9 cellular contexts compared by ENCODE assay signal in the genomic region with DNA sequence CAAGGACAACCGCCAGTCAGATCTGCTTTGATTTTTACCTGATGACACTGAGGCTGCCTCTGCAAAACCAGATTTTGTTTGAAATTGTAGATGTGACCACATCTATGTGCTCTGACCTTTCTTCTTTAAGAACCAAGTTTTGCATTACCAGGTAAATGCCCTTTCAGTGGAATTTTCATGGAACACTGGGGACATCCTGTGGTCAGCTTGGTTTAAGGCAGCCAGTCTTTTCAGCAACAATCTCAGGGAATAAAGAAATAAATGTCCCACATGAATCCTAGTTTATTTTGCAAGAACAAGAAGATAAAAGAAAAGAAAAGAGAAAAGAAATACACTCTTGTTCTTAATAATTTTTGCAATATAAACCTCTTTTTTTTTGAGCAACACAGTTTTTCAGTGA.
DNase-seq lines count a peak whose midpoint lies in the region; TF ChIP-seq lines count a peak whose summit lies in the region.
"Had no signal": no experiment of that assay in that cellular context is flagged by ENCODE, and none has a peak within 500 bp of the region (broad histone marks: within the 10 kb centered on the region; RNA-seq: fewer than 3 reads in every experiment).

No MANE protein-coding gene starts in this region.

- H3K27me3 Mint-ChIP-seq in HFFc6 (ENCODE audit: insufficient read depth) = peaks cover 3% of the 10 kb centered on the region

- H3K4me3 Mint-ChIP-seq in HFFc6 = no peak overlapping the region
- H3K4me3 Mint-ChIP-seq: activated naive CD4-positive, alpha-beta T cell treated with anti-CD3 and anti-CD28 coated beads, Interleukin-2, amount 10 ng/mL, durations not matched to agents 7 days and 5 days had no signal

- H3K36me3 Mint-ChIP-seq in HFFc6 (ENCODE audit: low read depth) = no peaks in the 10 kb centered on the region
- H3K36me3 Mint-ChIP-seq: activated naive CD4-positive, alpha-beta T cell treated with anti-CD3 and anti-CD28 coated beads, Interleukin-2, amount 10 ng/mL, durations not matched to agents 7 days and 5 days had no signal

- H3K4me1 ChIP-seq in adipocyte (ENCODE audit: control insufficient read depth, insufficient read depth, low read length) = peaks cover 4% of the 10 kb centered on the region
- H3K4me1 ChIP-seq in ascending aorta = no peaks in the 10 kb centered on the region

- no peak overlapping the region for H3K27ac Mint-ChIP-seq in HFFc6
- H3K27ac Mint-ChIP-seq: activated naive CD4-positive, alpha-beta T cell treated with anti-CD3 and anti-CD28 coated beads, Interleukin-2, amount 10 ng/mL, durations not matched to agents 7 days and 5 days had no signal

- TF ChIP-seq CTCF in HFFc6 (IDR thresholded peaks at IDR 0.05) (peak; percentile 47; the same call in 1 of the 2 replicates), ascending aorta (IDR thresholded peaks at IDR 0.05) (peak in 1 of 3 experiments; percentile 21)

- intact Hi-C loops in ascending aorta (cut with DNase I) = no loop called here

- peak; percentile 70 for DNase-seq in Ammon's horn (ENCODE audit: low spot score)
- DNase-seq in HFFc6 = peak; percentile 1
- DNase-seq in adipocyte (ENCODE audit: low read depth) = peak; percentile 11
- DNase-seq in activated gamma-delta T cell (lab: John Stamatoyannopoulos, UW) = no peak
- DNase-seq in GDM1 (lab: John Stamatoyannopoulos, UW) = no peak
- DNase-seq in ascending aorta (ENCODE audit: low spot score in 2 of 2) = no peak
- no peak for DNase-seq in GOT3 (lab: John Stamatoyannopoulos, UW)
- DNase-seq: activated naive CD4-positive, alpha-beta T cell treated with anti-CD3 and anti-CD28 coated beads, Interleukin-2, amount 10 ng/mL, durations not matched to agents 7 days and 5 days had no signal

- H3K36me3 ChIP-seq in adipocyte (ENCODE audit: control insufficient read depth, insufficient read depth, low read length, severe bottlenecking) (no peaks in the 10 kb centered on the region), ascending aorta (no peaks in the 10 kb centered on the region)

- H3K27ac ChIP-seq in layer of hippocampus (ENCODE audit: low read depth, low read length) (peak overlapping the region; percentile 94), ascending aorta (no peak overlapping the region)

- H3K27me3 ChIP-seq in adipocyte (replicated peaks; ENCODE audit: control insufficient read depth, insufficient read depth, low read length) = peaks cover 22% of the 10 kb centered on the region
- H3K27me3 ChIP-seq in layer of hippocampus (ENCODE audit: control insufficient read depth, insufficient read depth, low read length) = no peaks in the 10 kb centered on the region
- no peaks in the 10 kb centered on the region for H3K27me3 ChIP-seq in ascending aorta

- no peaks in the 10 kb centered on the region for H3K4me1 Mint-ChIP-seq in HFFc6 (ENCODE audit: low read depth)
- H3K4me1 Mint-ChIP-seq: activated naive CD4-positive, alpha-beta T cell treated with anti-CD3 and anti-CD28 coated beads, Interleukin-2, amount 10 ng/mL, durations not matched to agents 7 days and 5 days had no signal

- H3K9me3 ChIP-seq in adipocyte (ENCODE audit: control insufficient read depth, low read length) (no peaks in the 10 kb centered on the region), ascending aorta (no peaks in the 10 kb centered on the region)

- H3K9ac ChIP-seq in adipocyte (ENCODE audit: low read length) = no peak overlapping the region

- H3K4me3 ChIP-seq in adipocyte (ENCODE audit: low read length) = no peak overlapping the region
- no peak overlapping the region for H3K4me3 ChIP-seq in ascending aorta

- H3K9me3 Mint-ChIP-seq in HFFc6 = no peaks in the 10 kb centered on the region
- H3K9me3 Mint-ChIP-seq: activated naive CD4-positive, alpha-beta T cell treated with anti-CD3 and anti-CD28 coated beads, Interleukin-2, amount 10 ng/mL, durations not matched to agents 7 days and 5 days had no signal

Comparison
In these comparisons a context has a peak if more than half of its experiments do, and no peak if none do; other contexts are left out.
1. DNase-seq: peak in Ammon's horn (single experiment), HFFc6 (single experiment) and adipocyte (single experiment); none in activated gamma-delta T cell (single experiment), GDM1 (single experiment), ascending aorta (0 of 2) and GOT3 (single experiment).